In the genomic region with DNA sequence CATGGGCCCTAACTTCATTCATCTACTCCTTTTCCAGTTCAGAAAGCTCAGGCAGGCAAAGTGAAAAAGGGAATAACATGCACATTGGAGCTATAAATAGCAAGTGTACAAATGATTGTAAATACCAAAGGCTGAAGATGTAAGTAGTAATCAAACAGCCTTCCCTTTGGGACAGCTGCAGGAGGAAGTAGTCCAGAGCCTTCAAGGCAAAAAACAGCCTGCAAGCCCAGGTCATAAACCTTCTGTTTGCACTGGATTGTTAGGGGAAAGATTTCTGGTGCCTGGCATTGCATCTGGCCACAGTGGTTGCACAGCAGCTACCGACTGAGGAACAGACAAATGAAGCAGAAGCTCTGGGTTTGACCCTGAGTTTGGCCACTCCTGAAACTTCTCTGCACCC, we compare ENCODE assay signal across 16 cellular contexts.
"Had no signal": no experiment of that assay in that cellular context is flagged by ENCODE, and none has a peak within 500 bp of the region (broad histone marks: within the 10 kb centered on the region; RNA-seq: fewer than 3 reads in every experiment).

No MANE protein-coding gene starts in this region.

- H3K4me3 ChIP-seq: breast epithelium, pancreas, sigmoid colon, thyroid gland had no signal

- H3K36me3 ChIP-seq: breast epithelium, neutrophil, pancreas, sigmoid colon, thyroid gland had no signal

- H3K27ac ChIP-seq: breast epithelium, neutrophil, pancreas, sigmoid colon, thyroid gland had no signal

- H3K9me3 ChIP-seq: breast epithelium, neutrophil, pancreas, sigmoid colon, thyroid gland had no signal

- H3K27me3 ChIP-seq: breast epithelium, neutrophil, pancreas, sigmoid colon, thyroid gland had no signal

- ATAC-seq: activated T-cell treated with anti-CD3 and anti-CD28 coated beads, Interleukin-2, amount 50 U/mL, for 4 hours; natural killer cell; pancreas had no signal

- H3K4me1 ChIP-seq: breast epithelium, pancreas, thyroid gland had no signal

- DNase-seq: activated B cell treated with CpG ODN at 0.5 μM for 24 hours; activated CD4-positive, alpha-beta T cell treated with anti-CD3 and anti-CD28 coated beads, Interleukin-2, amount 10 ng/mL, durations not matched to agents 7 days and 5 days; activated CD8-positive, alpha-beta memory T cell treated with anti-CD3 and anti-CD28 coated beads, Interleukin-2, amount 50 U/mL, for 4 hours; activated naive CD4-positive, alpha-beta T cell treated with anti-CD3 and anti-CD28 coated beads, Interleukin-2, amount 50 U/mL, for 16 hours; activated T-cell treated with anti-CD3 and anti-CD28 coated beads, Interleukin-2, amount 50 U/mL, for 4 hours; cortex of kidney; effector CD4-positive, alpha-beta T cell; mesendoderm; natural killer cell; pancreas; sigmoid colon; stimulated activated CD8-positive, alpha-beta memory T cell treated with anti-CD3 and anti-CD28 coated beads, Interleukin-4, amount 100 ng/mL, for 48 hours; stimulated activated naive CD4-positive, alpha-beta T cell; thyroid gland had no signal
